Comparison of ENCODE assay signal across 1 cellular context in the genomic region with DNA sequence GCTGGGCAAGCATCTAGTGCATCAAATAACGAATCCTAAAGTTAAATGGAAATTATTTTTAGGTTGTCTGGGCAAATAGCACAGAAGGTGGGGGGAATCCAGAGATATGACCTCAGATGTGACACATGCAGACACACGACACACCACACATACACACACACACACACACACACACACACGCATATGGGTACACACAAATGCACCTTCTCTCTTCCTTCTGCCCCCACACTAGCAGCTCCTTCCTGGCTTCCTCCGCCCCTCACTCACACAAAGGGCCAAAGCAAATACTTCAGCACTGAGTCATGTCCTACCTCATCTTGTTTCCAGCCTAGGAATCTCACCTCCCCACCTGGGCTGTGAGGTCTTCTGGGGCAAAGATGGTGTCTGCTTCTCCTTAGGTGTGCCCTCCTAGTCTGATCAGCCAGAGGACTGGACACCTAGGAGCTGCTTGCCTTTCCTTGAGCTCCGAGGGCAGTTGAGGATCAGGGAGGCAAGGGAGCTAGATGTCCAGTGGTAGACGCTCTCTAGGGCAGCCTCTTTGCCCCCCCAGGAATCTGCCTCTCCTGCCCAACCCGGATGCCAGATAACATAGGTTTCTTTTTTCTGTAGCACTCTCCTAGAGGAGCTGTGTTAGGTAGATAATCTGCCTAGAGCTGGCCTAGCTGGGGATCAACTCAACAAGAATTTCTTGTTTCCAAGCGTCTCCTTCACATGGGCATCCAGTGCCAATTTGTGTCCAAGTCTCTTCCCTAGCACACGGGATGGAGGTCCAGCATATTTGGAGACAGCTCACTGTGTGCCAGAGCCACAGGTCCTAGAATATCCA.
A peak's percentile ranks its signal among the peaks of the same experiment; 100 is the strongest.
TF ChIP-seq lines count a peak whose summit lies in the region.

No MANE protein-coding gene starts in this region.

TF ChIP-seq in GM12878, 131 proteins besides CTCF, POLR2A, EP300 and RAD21 (continued from another document):
- TF ChIP-seq, protein P1, sequence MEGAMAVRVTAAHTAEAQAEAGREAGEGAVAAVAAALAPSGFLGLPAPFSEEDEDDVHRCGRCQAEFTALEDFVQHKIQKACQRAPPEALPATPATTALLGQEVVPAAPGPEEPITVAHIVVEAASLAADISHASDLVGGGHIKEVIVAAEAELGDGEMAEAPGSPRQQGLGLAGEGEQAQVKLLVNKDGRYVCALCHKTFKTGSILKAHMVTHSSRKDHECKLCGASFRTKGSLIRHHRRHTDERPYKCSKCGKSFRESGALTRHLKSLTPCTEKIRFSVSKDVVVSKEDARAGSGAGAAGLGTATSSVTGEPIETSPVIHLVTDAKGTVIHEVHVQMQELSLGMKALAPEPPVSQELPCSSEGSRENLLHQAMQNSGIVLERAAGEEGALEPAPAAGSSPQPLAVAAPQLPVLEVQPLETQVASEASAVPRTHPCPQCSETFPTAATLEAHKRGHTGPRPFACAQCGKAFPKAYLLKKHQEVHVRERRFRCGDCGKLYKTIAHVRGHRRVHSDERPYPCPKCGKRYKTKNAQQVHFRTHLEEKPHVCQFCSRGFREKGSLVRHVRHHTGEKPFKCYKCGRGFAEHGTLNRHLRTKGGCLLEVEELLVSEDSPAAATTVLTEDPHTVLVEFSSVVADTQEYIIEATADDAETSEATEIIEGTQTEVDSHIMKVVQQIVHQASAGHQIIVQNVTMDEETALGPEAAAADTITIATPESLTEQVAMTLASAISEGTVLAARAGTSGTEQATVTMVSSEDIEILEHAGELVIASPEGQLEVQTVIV (IDR thresholded peaks at IDR 0.05; ENCODE audit: borderline replicate concordance, partially characterized antibody): no peak
- TF ChIP-seq ZZZ3 (IDR thresholded peaks at IDR 0.05; ENCODE audit: control insufficient read depth, insufficient read length, low read depth) (no peak), MTA2 (IDR thresholded peaks at IDR 0.05; ENCODE audit: low read depth) (0 out of 2 replicates have a peak, but pooled peaks have one; percentile 19), SIN3A (IDR thresholded peaks at IDR 0.05; ENCODE audit: low read depth, low read length) (no peak), IKZF1 (conservative IDR thresholded peaks at IDR 0.05) (peak; percentile 32; the same call in 1 of the 2 replicates), RUNX3 (IDR thresholded peaks at IDR 0.05; ENCODE audit: low read length) (peak; percentile 56), JUNB (IDR thresholded peaks at IDR 0.05) (no peak; the same call in 1 of the 2 replicates), ATF7 (IDR thresholded peaks at IDR 0.05; ENCODE audit: low read depth) (peak; percentile 70), BRCA1 (IDR thresholded peaks at IDR 0.05; ENCODE audit: low read depth, low read length) (no peak), JUND (IDR thresholded peaks at IDR 0.05; ENCODE audit: low read depth, low read length) (no peak), CREB1 (IDR thresholded peaks at IDR 0.05; ENCODE audit: low read depth) (peak; percentile 67), PKNOX1 (IDR thresholded peaks at IDR 0.05) (no peak), ZNF207 (IDR thresholded peaks at IDR 0.05; ENCODE audit: borderline replicate concordance) (no peak), BHLHE40 (IDR thresholded peaks at IDR 0.05; ENCODE audit: borderline replicate concordance in 1 of 2, low read depth in 2 of 2, low read length in 1 of 2) (peak in 1 of 2 experiments; percentile 21; a peak in 1 of 4 replicates), CREM (IDR thresholded peaks at IDR 0.05; ENCODE audit: low read depth) (peak; percentile 50; the same call in 1 of the 2 replicates), NBN (IDR thresholded peaks at IDR 0.05) (peak; percentile 58; the same call in 1 of the 2 replicates), PAX5 (IDR thresholded peaks at IDR 0.05; ENCODE audit: borderline replicate concordance, low read depth, low read length) (no peak), IRF5 (IDR thresholded peaks at IDR 0.05; ENCODE audit: borderline replicate concordance) (no peak), MLLT1 (IDR thresholded peaks at IDR 0.05) (no peak)
- TF ChIP-seq, protein P2, sequence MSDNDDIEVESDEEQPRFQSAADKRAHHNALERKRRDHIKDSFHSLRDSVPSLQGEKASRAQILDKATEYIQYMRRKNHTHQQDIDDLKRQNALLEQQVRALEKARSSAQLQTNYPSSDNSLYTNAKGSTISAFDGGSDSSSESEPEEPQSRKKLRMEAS (IDR thresholded peaks at IDR 0.05; ENCODE audit: low read depth, low read length): no peak
